ENCODE assay signal across 24 cellular contexts in the genomic region with DNA sequence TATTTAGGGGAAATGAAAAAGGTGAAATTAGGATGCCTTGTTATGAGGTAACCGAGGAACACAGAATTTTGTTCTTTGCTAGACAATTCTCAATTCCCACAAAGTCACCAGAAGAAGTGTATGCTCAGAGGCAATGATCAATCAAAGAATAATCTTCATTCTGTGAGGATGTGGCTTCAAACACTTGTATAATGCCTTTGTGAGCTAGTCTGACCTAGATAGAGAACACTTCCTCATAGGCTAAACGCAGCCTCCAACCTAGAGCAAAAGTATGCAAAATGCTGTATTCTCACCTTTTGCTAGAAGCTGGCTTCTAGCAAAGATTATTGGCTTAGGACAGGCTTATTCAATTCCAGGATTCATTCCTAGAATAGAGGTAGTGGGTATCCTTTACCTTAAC.
A peak's percentile ranks its signal among the peaks of the same experiment; 100 is the strongest.
DNase-seq lines count a peak whose midpoint lies in the region; ATAC-seq, FAIRE-seq and TF ChIP-seq lines count a peak whose summit lies in the region.
"Had no signal": no experiment of that assay in that cellular context is flagged by ENCODE, and none has a peak within 500 bp of the region (broad histone marks: within the 10 kb centered on the region; RNA-seq: fewer than 3 reads in every experiment).

No MANE protein-coding gene starts in this region.

- no peak overlapping the region for H3K9ac ChIP-seq in endodermal cell (ENCODE audit: extremely low read depth, low read length, poor library complexity, severe bottlenecking)

- H3K27me3 Mint-ChIP-seq in activated T-helper 1 cell treated with anti-CD3 and anti-CD28 coated beads, Interleukin-12 subunit alpha, Interleukin-12 subunit beta, Interleukin-2, Interleukin-4 antibody, amounts not matched to agents 30 ng/mL and 10 ng/mL and 1 ng/mL, durations not matched to agents 14 hours and 24 hours and 36 hours (ENCODE audit: insufficient read depth) = no peaks in the 10 kb centered on the region
- H3K27me3 Mint-ChIP-seq in naive B cell (peaks cover 15 to 29% (median 27%) of the 10 kb centered on the region in 3 donors), endodermal cell (ENCODE audit: insufficient read depth) (no peaks in the 10 kb centered on the region)

- H3K4me1 ChIP-seq in endodermal cell (ENCODE audit: control insufficient read depth, insufficient read depth, low read length) (no peaks in the 10 kb centered on the region), spleen (peaks cover 0 to 42% (median 17%) of the 10 kb centered on the region in 6 donors)
- H3K4me1 ChIP-seq: HAP-1, pancreas, transverse colon had no signal

- H3K9me3 Mint-ChIP-seq in activated T-helper 1 cell treated with anti-CD3 and anti-CD28 coated beads, Interleukin-12 subunit alpha, Interleukin-12 subunit beta, Interleukin-2, Interleukin-4 antibody, amounts not matched to agents 30 ng/mL and 10 ng/mL and 1 ng/mL, durations not matched to agents 14 hours and 24 hours and 36 hours = peaks cover 7% of the 10 kb centered on the region
- peaks cover 0 to 1% (median 0%) of the 10 kb centered on the region in 7 donors for H3K9me3 Mint-ChIP-seq in naive B cell
- no peaks in the 10 kb centered on the region for H3K9me3 Mint-ChIP-seq in endodermal cell
- H3K9me3 Mint-ChIP-seq: neural crest cell had no signal

- 95 to 100% methylated on average over 1 to 2 of the region's 2 CpGs for WGBS in endodermal cell (ENCODE audit: insufficient coverage in 1 of 2, insufficient read length in 1 of 2), 2 experiments
- 36 to 58% (median 44%) methylated on average over 2 of the region's 2 CpGs for WGBS in spleen, 5 donors

- intact Hi-C loops in activated T-helper 1 cell treated with anti-CD3 and anti-CD28 coated beads, Interleukin-12 subunit alpha, Interleukin-12 subunit beta, Interleukin-2, Interleukin-4 antibody, amounts not matched to agents 30 ng/mL and 10 ng/mL and 1 ng/mL, durations not matched to agents 14 hours and 24 hours and 36 hours (cut with micrococcal nuclease) = no loop called here
- intact Hi-C loops in spleen (cut with DNase I; ENCODE audit: low total_unique reads) = no loop called here

- peaks cover 5% of the 10 kb centered on the region for H3K36me3 Mint-ChIP-seq in activated T-helper 1 cell treated with anti-CD3 and anti-CD28 coated beads, Interleukin-12 subunit alpha, Interleukin-12 subunit beta, Interleukin-2, Interleukin-4 antibody, amounts not matched to agents 30 ng/mL and 10 ng/mL and 1 ng/mL, durations not matched to agents 14 hours and 24 hours and 36 hours (ENCODE audit: low read depth)
- no peaks in the 10 kb centered on the region for H3K36me3 Mint-ChIP-seq in naive B cell
- no peaks in the 10 kb centered on the region for H3K36me3 Mint-ChIP-seq in endodermal cell (ENCODE audit: low read depth)

- peak; percentile 39 to 53 for ATAC-seq in naive B cell (ENCODE audit: low read depth in 2 of 2)
- ATAC-seq: pancreas had no signal

- peaks cover 62% of the 10 kb centered on the region for H3K4me1 Mint-ChIP-seq in activated T-helper 1 cell treated with anti-CD3 and anti-CD28 coated beads, Interleukin-12 subunit alpha, Interleukin-12 subunit beta, Interleukin-2, Interleukin-4 antibody, amounts not matched to agents 30 ng/mL and 10 ng/mL and 1 ng/mL, durations not matched to agents 14 hours and 24 hours and 36 hours (ENCODE audit: low read depth)
- H3K4me1 Mint-ChIP-seq in naive B cell (peaks cover 21 to 24% (median 22%) of the 10 kb centered on the region in 3 donors), endodermal cell (peaks cover under 1% of the 10 kb centered on the region)
- H3K4me1 Mint-ChIP-seq: neural crest cell had no signal

- H3K9me3 ChIP-seq in endodermal cell (ENCODE audit: control insufficient read depth, low read length) = no peaks in the 10 kb centered on the region
- no peaks in the 10 kb centered on the region for H3K9me3 ChIP-seq in spleen
- H3K9me3 ChIP-seq: HAP-1, MG63, pancreas, transverse colon had no signal

- DNase-seq in NOMO-1 treated with DMSO at 0.1 percent for 48 hours (lab: John Stamatoyannopoulos, UW; ENCODE audit: unreplicated experiment) (peak; percentile 12), NOMO-1 treated with dmso at 0.1 percent for 144 hours (lab: John Stamatoyannopoulos, UW; ENCODE audit: unreplicated experiment) (no peak), GM18507 (ENCODE audit: extremely low spot score, insufficient read length, low read depth) (no peak), naive B cell (no peak), GM12892 (ENCODE audit: insufficient read length) (no peak), endodermal cell (no peak), spleen (no peak)
- DNase-seq in activated T-helper 1 cell treated with anti-CD3 and anti-CD28 coated beads, Interleukin-12 subunit alpha, Interleukin-12 subunit beta, Interleukin-2, Interleukin-4 antibody, amounts not matched to agents 30 ng/mL and 10 ng/mL and 1 ng/mL, durations not matched to agents 14 hours and 24 hours and 36 hours (ENCODE audit: low spot score) = no peak
- DNase-seq: 8988T; activated CD4-positive, alpha-beta T cell treated with anti-CD3 and anti-CD28 coated beads, Interleukin-2, amount 50 U/mL, for 48 hours; KBM-7; MG63; midbrain; NCI-H1436; NCI-H748 treated with DMSO at 0.1 percent for 48 hours; OCI-M1; pancreas; retina; stimulated activated CD4-positive, alpha-beta T cell treated with anti-CD3 and anti-CD28 coated beads, Interleukin-2, amount 100 ng/mL, for 24 hours; transverse colon had no signal

- FAIRE-seq in GM18507 (lab: Jason Lieb, UNC) = peak; percentile 66
- FAIRE-seq in GM12892 (lab: Jason Lieb, UNC) = no peak
- FAIRE-seq: islet of Langerhans, pancreas had no signal

- TF ChIP-seq POLR2A in GM12892 (IDR thresholded peaks at IDR 0.05; ENCODE audit: low read depth, low read length) = no peak
- TF ChIP-seq POLR2A in spleen (IDR thresholded peaks at IDR 0.05) = no peak

- no peaks in the 10 kb centered on the region for H3K36me3 ChIP-seq in endodermal cell (ENCODE audit: control insufficient read depth, insufficient read depth, low read length)
- H3K36me3 ChIP-seq in spleen = no peaks in the 10 kb centered on the region
- H3K36me3 ChIP-seq: HAP-1, MG63, pancreas, transverse colon had no signal

- H3K27ac Mint-ChIP-seq in activated T-helper 1 cell treated with anti-CD3 and anti-CD28 coated beads, Interleukin-12 subunit alpha, Interleukin-12 subunit beta, Interleukin-2, Interleukin-4 antibody, amounts not matched to agents 30 ng/mL and 10 ng/mL and 1 ng/mL, durations not matched to agents 14 hours and 24 hours and 36 hours = peak overlapping the region; percentile 24
- H3K27ac Mint-ChIP-seq in naive B cell (no peak overlapping the region), endodermal cell (no peak overlapping the region)

- H3K27ac ChIP-seq in endodermal cell (ENCODE audit: low read depth, low read length) (no peak overlapping the region), spleen (peak overlapping the region in 2 of 8 donors; percentile 1 to 37)
- H3K27ac ChIP-seq: pancreas, transverse colon had no signal

- H3K27me3 ChIP-seq in endodermal cell (ENCODE audit: control insufficient read depth, insufficient read depth, low read length, poor library complexity, severe bottlenecking) (no peaks in the 10 kb centered on the region), spleen (replicated peaks in 1 of 7) (no peaks in the 10 kb centered on the region)
- H3K27me3 ChIP-seq: MG63, pancreas, transverse colon had no signal

- no peak overlapping the region for H3K4me3 ChIP-seq in endodermal cell (ENCODE audit: low read length)
- no peak overlapping the region for H3K4me3 ChIP-seq in spleen
- H3K4me3 ChIP-seq: HAP-1, MG63, pancreas, smooth muscle cell, transverse colon had no signal

- no peak for TF ChIP-seq CTCF in endodermal cell (conservative IDR thresholded peaks at IDR 0.05)
- no peak for TF ChIP-seq CTCF in spleen (IDR thresholded peaks at IDR 0.05 in 8 of 11, conservative IDR thresholded peaks at IDR 0.05 in 3 of 11)

- H3K4me3 Mint-ChIP-seq in activated T-helper 1 cell treated with anti-CD3 and anti-CD28 coated beads, Interleukin-12 subunit alpha, Interleukin-12 subunit beta, Interleukin-2, Interleukin-4 antibody, amounts not matched to agents 30 ng/mL and 10 ng/mL and 1 ng/mL, durations not matched to agents 14 hours and 24 hours and 36 hours = no peak overlapping the region
- H3K4me3 Mint-ChIP-seq in naive B cell (no peak overlapping the region), endodermal cell (no peak overlapping the region)
- H3K4me3 Mint-ChIP-seq: neural crest cell had no signal
